ENCODE assay signal across 12 cellular contexts in the genomic region with DNA sequence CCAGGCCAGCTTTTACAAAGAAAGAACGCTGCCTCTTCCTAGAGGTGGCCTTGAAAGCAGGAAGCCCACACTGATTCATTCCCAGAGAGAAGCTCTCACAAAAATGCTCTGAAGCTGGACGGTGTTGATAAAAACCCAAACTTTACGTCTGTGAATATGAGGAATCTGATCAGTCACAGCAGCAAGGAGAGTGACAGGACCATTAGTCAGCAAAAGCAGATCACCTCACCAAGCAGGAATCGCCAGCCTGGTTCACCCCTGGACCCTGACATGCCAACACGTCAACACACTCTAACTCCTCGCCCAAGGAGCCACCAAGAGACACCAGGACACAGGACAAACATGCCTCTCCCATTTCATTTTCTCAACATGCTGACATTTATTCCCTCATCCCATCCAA.
DNase-seq lines count a peak whose midpoint lies in the region; ATAC-seq and TF ChIP-seq lines count a peak whose summit lies in the region.
"Had no signal": no experiment of that assay in that cellular context is flagged by ENCODE, and none has a peak within 500 bp of the region (broad histone marks: within the 10 kb centered on the region; RNA-seq: fewer than 3 reads in every experiment).

No MANE protein-coding gene starts in this region.

- DNase-seq in AG10803 (ENCODE audit: low read depth) (peak; percentile 28), HK-2 (ENCODE audit: unreplicated experiment) (peak; percentile 36), astrocyte of the hippocampus (ENCODE audit: low read depth, low spot score) (peak; percentile 50), kidney glomerular epithelial cell (lab: John Stamatoyannopoulos, UW) (peak; percentile 79), posterior cingulate gyrus (no peak)
- DNase-seq in activated naive CD4-positive, alpha-beta T cell (lab: John Stamatoyannopoulos, UW): no peak
- DNase-seq: midbrain, NCI-H1417, occipital lobe, tibial artery had no signal

- H3K4me3 ChIP-seq in AG10803 (ENCODE audit: low read length): no peak overlapping the region
- H3K4me3 ChIP-seq: tibial artery had no signal

- no peak for TF ChIP-seq CTCF in AG10803 (conservative IDR thresholded peaks at IDR 0.05; ENCODE audit: low read length)

- ATAC-seq in HG03342 (IDR thresholded peaks at IDR 0.05; ENCODE audit: unreplicated experiment): no peak
- ATAC-seq in HG02870 (IDR thresholded peaks at IDR 0.05; ENCODE audit: unreplicated experiment): no peak

- intact Hi-C loops in posterior cingulate gyrus (cut with DNase I): no loop called here

Comparison
In these comparisons a context has a peak if more than half of its experiments do, and no peak if none do; other contexts are left out.
1. DNase-seq: peak in AG10803 (single experiment), HK-2 (single experiment), astrocyte of the hippocampus (single experiment) and kidney glomerular epithelial cell (single experiment); none in activated naive CD4-positive, alpha-beta T cell (0 of 4) and posterior cingulate gyrus (0 of 10).